20 cellular contexts compared by ENCODE assay signal in the genomic region with DNA sequence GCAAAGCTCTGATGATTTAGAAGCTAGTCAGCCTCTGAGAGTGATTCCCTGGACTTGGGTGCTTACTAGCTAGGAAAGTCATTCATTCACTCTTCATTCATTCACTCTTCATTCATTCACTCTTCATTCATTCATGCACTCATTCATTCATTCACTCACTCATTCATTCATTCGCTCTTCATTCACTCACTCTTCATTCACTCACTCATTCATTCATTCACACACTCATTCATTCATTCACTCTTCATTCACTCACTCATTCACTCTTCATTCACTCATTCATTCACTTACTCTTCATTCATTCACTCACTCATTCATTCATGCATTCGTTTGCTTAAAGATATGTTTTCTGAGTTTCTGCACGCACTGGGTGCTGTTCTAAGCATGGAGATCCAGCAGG.
DNase-seq lines count a peak whose midpoint lies in the region; ATAC-seq and TF ChIP-seq lines count a peak whose summit lies in the region.
"Had no signal": no experiment of that assay in that cellular context is flagged by ENCODE, and none has a peak within 500 bp of the region (broad histone marks: within the 10 kb centered on the region; RNA-seq: fewer than 3 reads in every experiment).

No MANE protein-coding gene starts in this region.

- peak overlapping the region in 1 of 2 donors; percentile 53 for H3K4me3 ChIP-seq in CD4-positive, alpha-beta memory T cell (ENCODE audit: low read length in 2 of 2)
- no peak overlapping the region for H3K4me3 ChIP-seq in transverse colon
- H3K4me3 ChIP-seq: heart left ventricle had no signal

- peaks cover 2 to 9% of the 10 kb centered on the region in 2 donors for H3K36me3 Mint-ChIP-seq in CD4-positive, alpha-beta memory T cell
- peaks cover 23% of the 10 kb centered on the region for H3K36me3 Mint-ChIP-seq in activated CD4-positive, alpha-beta memory T cell treated with anti-CD3 and anti-CD28 coated beads, Interleukin-2, amount 10 ng/mL, durations not matched to agents 7 days and 5 days (ENCODE audit: low read depth)
- H3K36me3 Mint-ChIP-seq in glutamatergic neuron (ENCODE audit: unreplicated experiment): peaks cover 43% of the 10 kb centered on the region

- no peak for TF ChIP-seq CTCF in glutamatergic neuron (IDR thresholded peaks at IDR 0.05; ENCODE audit: partially characterized antibody, unreplicated experiment)
- no peak for TF ChIP-seq CTCF in transverse colon (IDR thresholded peaks at IDR 0.05)

- H3K4me3 Mint-ChIP-seq in CD4-positive, alpha-beta memory T cell: peak overlapping the region in 7 of 8 donors; percentile 81 to 98 (median 90)
- H3K4me3 Mint-ChIP-seq in activated CD4-positive, alpha-beta memory T cell treated with anti-CD3 and anti-CD28 coated beads, Interleukin-2, amount 10 ng/mL, durations not matched to agents 7 days and 5 days: peak overlapping the region; percentile 85
- peak overlapping the region; percentile 1 for H3K4me3 Mint-ChIP-seq in glutamatergic neuron (ENCODE audit: unreplicated experiment)

- peaks cover 35% of the 10 kb centered on the region for H3K4me1 ChIP-seq in CD4-positive, alpha-beta memory T cell (ENCODE audit: insufficient read depth, low read length)
- H3K4me1 ChIP-seq in transverse colon: no peaks in the 10 kb centered on the region

- POLR2A ChIA-PET in CD4-positive, alpha-beta memory T cell (lab: Charles Lee; ENCODE audit: partially characterized antibody): interaction anchor here (1.2 to 4.7 kb wide), 3 partner anchors 29 to 294 kb away, joined by 3 to 64 read pairs (median 6); a partner anchor contains a TSS
- POLR2A ChIA-PET in activated CD4-positive, alpha-beta memory T cell treated with anti-CD3 and anti-CD28 coated beads, Interleukin-2, amount 10 ng/mL, durations not matched to agents 7 days and 5 days (lab: Charles Lee): interaction anchor here (1.1 to 5.7 kb wide), 4 partner anchors 15 to 56 kb away, joined by 4 to 62 read pairs (median 18); no protein-coding TSS in a partner anchor

- H3K27ac Mint-ChIP-seq in CD4-positive, alpha-beta memory T cell: peak overlapping the region; percentile 82 to 98 (median 97)
- peak overlapping the region; percentile 97 for H3K27ac Mint-ChIP-seq in activated CD4-positive, alpha-beta memory T cell treated with anti-CD3 and anti-CD28 coated beads, Interleukin-2, amount 10 ng/mL, durations not matched to agents 7 days and 5 days
- peak overlapping the region; percentile 49 for H3K27ac Mint-ChIP-seq in glutamatergic neuron (ENCODE audit: unreplicated experiment)

- CTCF ChIA-PET in CD4-positive, alpha-beta memory T cell (lab: Charles Lee; ENCODE audit: partially characterized antibody): no interaction called here
- CTCF ChIA-PET in activated CD4-positive, alpha-beta memory T cell treated with anti-CD3 and anti-CD28 coated beads, Interleukin-2, amount 10 ng/mL, durations not matched to agents 7 days and 5 days (lab: Charles Lee): interaction anchor here (2.8 kb wide), 1 partner anchor 21 kb away, joined by 15 read pairs; no protein-coding TSS in a partner anchor

- in situ Hi-C loops in transverse colon (cut with MboI; ENCODE audit: low pct_ligation_motif_present in 1 of 4, low pct_unique_long_range_greater_than_20kb in 1 of 4, low sequenced_read_pairs in 3 of 4): no loop called here

- H3K9me3 ChIP-seq in CD4-positive, alpha-beta memory T cell (ENCODE audit: control insufficient read depth in 1 of 2, low read length in 2 of 2): no peaks in the 10 kb centered on the region
- peaks cover 5 to 13% of the 10 kb centered on the region in 2 donors for H3K9me3 ChIP-seq in transverse colon

- no peak for TF ChIP-seq POLR2A in transverse colon (IDR thresholded peaks at IDR 0.05)

- 72 to 88% methylated on average over 3 of the region's 3 CpGs for WGBS in transverse colon (ENCODE audit: low coverage in 1 of 2), 2 donors

- H3K27me3 ChIP-seq in CD4-positive, alpha-beta memory T cell (ENCODE audit: insufficient read depth, low read length): no peaks in the 10 kb centered on the region
- H3K27me3 ChIP-seq in transverse colon: no peaks in the 10 kb centered on the region
- H3K27me3 ChIP-seq: heart left ventricle had no signal

- no peaks in the 10 kb centered on the region for H3K36me3 ChIP-seq in CD4-positive, alpha-beta memory T cell (ENCODE audit: insufficient read depth, low read length)
- no peaks in the 10 kb centered on the region for H3K36me3 ChIP-seq in transverse colon
- H3K36me3 ChIP-seq: heart left ventricle, WERI-Rb-1 had no signal

- DNase-seq in NCI-H2227 (lab: John Stamatoyannopoulos, UW; ENCODE audit: unreplicated experiment): peak; percentile 9
- DNase-seq in NCI-H2227 treated with DMSO at 0.1 percent for 48 hours (lab: John Stamatoyannopoulos, UW): no peak
- no peak for DNase-seq in CD4-positive, alpha-beta memory T cell
- no peak for DNase-seq in activated CD4-positive, alpha-beta memory T cell treated with anti-CD3 and anti-CD28 coated beads, Interleukin-2, amount 10 ng/mL, durations not matched to agents 7 days and 5 days
- no peak for DNase-seq in glutamatergic neuron
- DNase-seq in hippocampal formation (lab: John Stamatoyannopoulos, UW): no peak
- DNase-seq in transverse colon: no peak
- DNase-seq: 8988T; anterior cingulate cortex; cerebellar nuclear complex; heart left ventricle; islet precursor cell; NCI-H187 treated with DMSO at 0.1 percent for 48 hours; NCI-H510A; stimulated activated CD4-positive, alpha-beta T cell treated with anti-CD3 and anti-CD28 coated beads, Interleukin-4, amount 100 ng/mL, for 24 hours; trophoblast cell; WERI-Rb-1 had no signal

- no peak for TF ChIP-seq EP300 in transverse colon (IDR thresholded peaks at IDR 0.05; ENCODE audit: low read depth)

- H3K27ac ChIP-seq in CD4-positive, alpha-beta memory T cell (ENCODE audit: low read depth, low read length): peak overlapping the region; percentile 54
- H3K27ac ChIP-seq in transverse colon: no peak overlapping the region

- no peaks in the 10 kb centered on the region for H3K27me3 Mint-ChIP-seq in CD4-positive, alpha-beta memory T cell
- no peaks in the 10 kb centered on the region for H3K27me3 Mint-ChIP-seq in activated CD4-positive, alpha-beta memory T cell treated with anti-CD3 and anti-CD28 coated beads, Interleukin-2, amount 10 ng/mL, durations not matched to agents 7 days and 5 days
- peaks cover 2% of the 10 kb centered on the region for H3K27me3 Mint-ChIP-seq in glutamatergic neuron (ENCODE audit: unreplicated experiment)
- H3K27me3 Mint-ChIP-seq: naive B cell had no signal

- peaks cover 37 to 56% (median 43%) of the 10 kb centered on the region in 4 donors for H3K4me1 Mint-ChIP-seq in CD4-positive, alpha-beta memory T cell
- H3K4me1 Mint-ChIP-seq in activated CD4-positive, alpha-beta memory T cell treated with anti-CD3 and anti-CD28 coated beads, Interleukin-2, amount 10 ng/mL, durations not matched to agents 7 days and 5 days: peaks cover 43% of the 10 kb centered on the region
- peaks cover 10% of the 10 kb centered on the region for H3K4me1 Mint-ChIP-seq in glutamatergic neuron (ENCODE audit: low read depth, unreplicated experiment)

- ATAC-seq in GM19452 (IDR thresholded peaks at IDR 0.05; ENCODE audit: unreplicated experiment): no peak
- ATAC-seq: heart left ventricle, Right ventricle myocardium inferior had no signal

- peaks cover 0 to 10% (median 5%) of the 10 kb centered on the region in 8 donors for H3K9me3 Mint-ChIP-seq in CD4-positive, alpha-beta memory T cell
- peaks cover 18% of the 10 kb centered on the region for H3K9me3 Mint-ChIP-seq in activated CD4-positive, alpha-beta memory T cell treated with anti-CD3 and anti-CD28 coated beads, Interleukin-2, amount 10 ng/mL, durations not matched to agents 7 days and 5 days
- H3K9me3 Mint-ChIP-seq in glutamatergic neuron (ENCODE audit: unreplicated experiment): peaks cover 28% of the 10 kb centered on the region

- intact Hi-C loops in CD4-positive, alpha-beta memory T cell (cut with micrococcal nuclease): loop anchor here (1.0 to 10.0 kb wide), 3 partner anchors 21 to 219 kb away; no protein-coding TSS in a partner anchor
- intact Hi-C loops in transverse colon (cut with DNase I; ENCODE audit: low total_unique reads): no loop called here

Comparison
In these comparisons a context has a peak if more than half of its experiments do, and no peak if none do; other contexts are left out.
1. H3K4me3 Mint-ChIP-seq: peak in every context shown above with its lines; median percentile 90 in CD4-positive, alpha-beta memory T cell; 85 in activated CD4-positive, alpha-beta memory T cell treated with anti-CD3 and anti-CD28 coated beads, Interleukin-2, amount 10 ng/mL, durations not matched to agents 7 days and 5 days; 1 in glutamatergic neuron.